24 cellular contexts compared by ENCODE assay signal in genomic region chr1:13775916-13776315, GRCh38.
"Had no signal": no experiment of that assay in that cellular context is flagged by ENCODE, and none has a peak within 500 bp of the region (broad histone marks: within the 10 kb centered on the region; RNA-seq: fewer than 3 reads in every experiment).

No MANE protein-coding gene starts in this region.

- H3K27me3 ChIP-seq: esophagus muscularis mucosa, gastrocnemius medialis, heart right ventricle, neutrophil, spleen, stomach, transverse colon had no signal

- H3K4me3 ChIP-seq: esophagus muscularis mucosa, gastrocnemius medialis, heart right ventricle, left ventricle myocardium inferior, lung, spleen, stomach, thoracic aorta, transverse colon had no signal

- ATAC-seq: gastrocnemius medialis; heart right ventricle; sciatic nerve; stimulated activated memory B cell treated with anti-CD40 and anti-IgM and Interleukin-4, amounts not matched to agents 10 μg/mL and 1 μg/mL and 100 μg/mL, for 72 hours had no signal

- H3K27ac ChIP-seq: esophagus muscularis mucosa, gastrocnemius medialis, heart right ventricle, left ventricle myocardium inferior, neutrophil, spleen, stomach, thoracic aorta, transverse colon had no signal

- H3K9me3 ChIP-seq: esophagus muscularis mucosa, gastrocnemius medialis, heart right ventricle, left ventricle myocardium inferior, neutrophil, spleen, stomach, thoracic aorta, transverse colon had no signal

- DNase-seq: effector memory CD4-positive, alpha-beta T cell; gastrocnemius medialis; heart right ventricle; immature natural killer cell; kidney; left cardiac atrium; left ventricle myocardium inferior; mesendoderm; naive B cell; nephron progenitor cell; posterior cingulate gyrus; spleen; stimulated activated CD4-positive, alpha-beta T cell treated with anti-CD3 and anti-CD28 coated beads, Interleukin-15, amount 100 ng/mL, for 24 hours; stimulated activated CD4-positive, alpha-beta T cell treated with anti-CD3 and anti-CD28 coated beads, Interleukin-1b, Interleukin-23, amount 100 ng/mL, for 48 hours; stimulated activated CD4-positive, alpha-beta T cell treated with anti-CD3 and anti-CD28 coated beads, Interleukin-4, amount 100 ng/mL, for 24 hours; stomach; substantia nigra; transverse colon had no signal
